In the genomic region with DNA sequence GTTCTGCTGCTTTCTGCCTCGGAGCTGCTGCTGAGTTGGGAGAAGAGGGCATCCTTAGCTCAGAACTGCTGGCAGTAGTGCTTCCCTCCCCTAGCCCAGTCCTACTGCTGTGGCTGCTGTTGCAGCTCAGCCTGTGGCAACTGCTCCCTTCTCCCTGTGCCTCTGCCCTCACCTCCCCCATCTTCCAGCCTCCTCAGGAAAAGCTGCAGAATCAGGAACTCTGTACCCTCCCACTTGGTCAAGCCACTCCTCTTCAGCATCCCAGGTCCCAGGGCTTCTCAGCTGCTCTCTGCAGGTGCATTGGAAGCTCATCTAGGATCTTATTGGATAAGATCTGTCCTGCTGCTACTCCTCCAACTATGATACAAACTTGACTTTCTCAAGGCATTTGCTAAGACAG, we compare ENCODE assay signal across 21 cellular contexts.
"Had no signal": no experiment of that assay in that cellular context is flagged by ENCODE, and none has a peak within 500 bp of the region (broad histone marks: within the 10 kb centered on the region; RNA-seq: fewer than 3 reads in every experiment).

No MANE protein-coding gene starts in this region.

- H3K27me3 ChIP-seq: body of pancreas, hepatocyte, left lung, ovary, spleen, vagina had no signal

- H3K36me3 ChIP-seq: left lung, ovary, prostate gland, spleen, thoracic aorta, vagina had no signal

- H3K27ac ChIP-seq: body of pancreas, hepatocyte, left lung, ovary, prostate gland, spleen, thoracic aorta, vagina had no signal

- ATAC-seq: activated CD4-positive, CD25-positive, alpha-beta regulatory T cell treated with anti-CD3 and anti-CD28 coated beads, Interleukin-2, amount 50 U/mL, for 24 hours; activated CD8-positive, alpha-beta T cell treated with anti-CD3 and anti-CD28 coated beads for 36 hours; body of pancreas; left lung; naive thymus-derived CD8-positive, alpha-beta T cell; T-helper 17 cell had no signal

- H3K9me3 ChIP-seq: body of pancreas, left lung, ovary, prostate gland, thoracic aorta, vagina had no signal

- H3K4me3 ChIP-seq: body of pancreas, hepatocyte, left lung, lung, ovary, prostate gland, spleen, thoracic aorta, vagina had no signal

- H3K4me1 ChIP-seq: body of pancreas, left lung, prostate gland, spleen, vagina had no signal

- DNase-seq: activated CD4-positive, alpha-beta T cell treated with anti-CD3 and anti-CD28 coated beads, Interleukin-2, amount 10 ng/mL, durations not matched to agents 7 days and 5 days; activated CD8-positive, alpha-beta T cell treated with anti-CD3 and anti-CD28 coated beads for 36 hours; activated gamma-delta T cell; anterior cingulate cortex; body of pancreas; caudate nucleus; effector CD4-positive, alpha-beta T cell; glutamatergic neuron; left lung; naive thymus-derived CD8-positive, alpha-beta T cell; ovary; spleen; stimulated activated CD4-positive, alpha-beta T cell treated with anti-CD3 and anti-CD28 coated beads, Interleukin-4, amount 100 ng/mL, for 24 hours; stimulated activated naive CD4-positive, alpha-beta T cell treated with Interleukin-2 at 50 U/mL for 16 hours; T-helper 17 cell had no signal
